11 cellular contexts compared by ENCODE assay signal in the genomic region with DNA sequence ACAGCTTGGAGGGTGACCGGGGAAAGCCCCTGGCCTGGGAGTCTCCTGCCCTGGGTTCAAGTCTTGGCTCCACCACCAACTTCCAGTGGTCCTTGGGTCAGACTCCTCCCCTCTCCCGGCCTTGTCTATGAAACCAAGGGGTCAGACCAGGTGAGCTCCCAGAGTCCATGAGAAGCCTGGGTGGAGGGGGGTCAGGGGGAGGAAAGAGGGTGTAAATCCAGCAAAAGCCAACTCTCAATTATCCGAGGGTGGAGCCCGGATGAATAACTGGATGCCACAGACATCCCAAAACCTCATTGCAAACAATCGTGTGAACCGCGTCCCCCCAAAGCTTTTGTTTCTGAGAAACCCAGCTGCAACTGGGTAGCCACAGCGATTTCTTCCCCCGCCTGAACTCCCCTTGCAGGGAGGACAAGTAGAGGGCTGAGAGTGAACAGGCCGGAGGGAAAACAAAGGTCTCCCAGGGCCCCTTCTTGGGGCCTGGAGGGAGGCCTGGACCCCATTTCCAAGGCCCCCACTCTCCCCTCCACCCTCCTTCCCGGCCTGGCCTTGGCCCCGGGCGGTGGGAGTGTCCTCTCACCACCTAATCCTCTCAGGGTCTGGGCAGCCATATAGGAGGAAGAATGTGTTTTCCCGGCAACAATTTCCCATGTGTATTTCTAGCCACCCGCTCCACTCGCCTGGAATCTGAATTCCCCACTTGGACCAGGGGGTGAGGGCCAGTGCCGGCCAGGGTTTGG. TPM values are rescaled to one million over a fixed set of nuclear protein-coding genes. Genes with fewer than 3 reads are reported as not detected.
A peak's percentile ranks its signal among the peaks of the same experiment; 100 is the strongest.
DNase-seq lines count a peak whose midpoint lies in the region; ATAC-seq, FAIRE-seq and TF ChIP-seq lines count a peak whose summit lies in the region.
"Had no signal": no experiment of that assay in that cellular context is flagged by ENCODE, and none has a peak within 500 bp of the region (broad histone marks: within the 10 kb centered on the region; RNA-seq: fewer than 3 reads in every experiment).

No MANE protein-coding gene starts in this region.

- TF ChIP-seq POLR2A in esophagus muscularis mucosa (IDR thresholded peaks at IDR 0.05; ENCODE audit: low read depth) = no peak

- H3F3A ChIP-seq in PC-9 (ENCODE audit: insufficient read depth, low read depth) = peaks cover 29% of the 10 kb centered on the region

- no peak overlapping the region for H2AFZ ChIP-seq in PC-9

- peaks cover 23% of the 10 kb centered on the region for H3K79me2 ChIP-seq in PC-9 (ENCODE audit: low read depth)

- POLR2A ChIA-PET in A673 (lab: Charles Lee; ENCODE audit: low non-redundant PET) (no interaction called here), PC-9 (lab: Charles Lee; ENCODE audit: unreplicated experiment) (interaction anchor here (0.5 to 1.4 kb wide), 3 partner anchors 15 to 460 kb away, joined by 3 to 8 read pairs (median 3); no protein-coding TSS in a partner anchor)

- TF ChIP-seq CTCF in A673 (conservative IDR thresholded peaks at IDR 0.05; ENCODE audit: low read depth, low read length) = no peak
- TF ChIP-seq CTCF in PC-9 (conservative IDR thresholded peaks at IDR 0.05) = no peak
- TF ChIP-seq CTCF in esophagus muscularis mucosa (IDR thresholded peaks at IDR 0.05) = no peak
- TF ChIP-seq CTCF in pancreas (IDR thresholded peaks at IDR 0.05) = no peak

- no peak for TF ChIP-seq EP300 in esophagus muscularis mucosa (IDR thresholded peaks at IDR 0.05)

- H3K4me1 ChIP-seq in A673 (ENCODE audit: insufficient read depth, low read length, poor library complexity, severe bottlenecking) (peaks cover 30% of the 10 kb centered on the region), PC-9 (replicated peaks; ENCODE audit: insufficient read depth) (peaks cover 20% of the 10 kb centered on the region), esophagus muscularis mucosa (peaks cover 69 to 93% (median 91%) of the 10 kb centered on the region in 4 donors), pancreas (peaks cover 7 to 25% (median 17%) of the 10 kb centered on the region in 3 donors)

- no peak for FAIRE-seq in pancreas (lab: Jason Lieb, UNC)

- WGBS in esophagus muscularis mucosa = 56% methylated on average over 17 of the region's 17 CpGs
- 68 to 70% methylated on average over 17 of the region's 17 CpGs for WGBS in pancreas, 2 donors

- H3K36me3 ChIP-seq in A673 (ENCODE audit: insufficient read depth, low read length, poor library complexity, severe bottlenecking) (no peaks in the 10 kb centered on the region), PC-9 (ENCODE audit: low read depth) (no peaks in the 10 kb centered on the region), esophagus muscularis mucosa (no peaks in the 10 kb centered on the region), pancreas (no peaks in the 10 kb centered on the region)

- no peak for DNase-seq in A673 (ENCODE audit: low spot score)
- no peak for DNase-seq in PC-9
- DNase-seq in esophagus muscularis mucosa (ENCODE audit: extremely low spot score) = no peak
- peak in 2 of 6 donors; percentile 12 to 38 for DNase-seq in pancreas
- DNase-seq in RKO (ENCODE audit: low spot score) = no peak
- no peak for DNase-seq in NCI-H1048 (lab: John Stamatoyannopoulos, UW)
- DNase-seq in NCI-H1092 (lab: John Stamatoyannopoulos, UW) = no peak
- no peak for DNase-seq in HUDEP-2 (lab: John Stamatoyannopoulos, UW; ENCODE audit: unreplicated experiment in 76 of 76)
- DNase-seq: activated T-cell treated with anti-CD3 and anti-CD28 coated beads, Interleukin-2, amount 50 U/mL, for 72 hours; NCI-H2227 treated with DMSO at 0.1 percent for 48 hours had no signal

- BruUV-seq in A673 (replicated peaks; lab: Mats Ljungman, UMichigan) = TSS peak; percentile 58
- TSS peak; percentile 32 for BruUV-seq in PC-9 (replicated peaks; lab: Mats Ljungman, UMichigan)

- H3K27me3 ChIP-seq in A673 (replicated peaks; ENCODE audit: insufficient read depth, low read depth, low read length, poor library complexity) (no peaks in the 10 kb centered on the region), PC-9 (ENCODE audit: insufficient read depth, low read depth) (no peaks in the 10 kb centered on the region), esophagus muscularis mucosa (no peaks in the 10 kb centered on the region), pancreas (no peaks in the 10 kb centered on the region)

- no peak overlapping the region for H3K4me2 ChIP-seq in PC-9

- no peaks in the 10 kb centered on the region for H3K9me2 ChIP-seq in PC-9 (ENCODE audit: insufficient read depth)

- H3K27ac ChIP-seq in A673 (ENCODE audit: low read depth, low read length, poor library complexity, severe bottlenecking) (peak overlapping the region; percentile 14), PC-9 (no peak overlapping the region), esophagus muscularis mucosa (replicated peaks in 1 of 4) (peak overlapping the region; percentile 96 to 97 (median 96)), pancreas (peak overlapping the region; percentile 71 to 87 (median 83))

- H3K9me3 ChIP-seq in A673 (ENCODE audit: low read depth, low read length, poor library complexity, severe bottlenecking) (no peaks in the 10 kb centered on the region), PC-9 (ENCODE audit: insufficient read depth, low read depth) (no peaks in the 10 kb centered on the region), esophagus muscularis mucosa (no peaks in the 10 kb centered on the region), pancreas (no peaks in the 10 kb centered on the region)

- intact Hi-C loops in A673 (cut with micrococcal nuclease; ENCODE audit: unreplicated experiment) = no loop called here
- intact Hi-C loops in PC-9 (cut with micrococcal nuclease; ENCODE audit: unreplicated experiment) = loop anchor here (5.0 kb wide), 1 partner anchor 46 kb away; a partner anchor contains a TSS
- intact Hi-C loops in esophagus muscularis mucosa (cut with DNase I) = no loop called here
- intact Hi-C loops in pancreas (cut with DNase I) = no loop called here

- no peak for ATAC-seq in pancreas
- ATAC-seq: esophagus mucosa had no signal

- H4K20me1 ChIP-seq in PC-9 (ENCODE audit: insufficient read depth) = peaks cover 39% of the 10 kb centered on the region

- H3K4me3 ChIP-seq in A673 (ENCODE audit: low read depth, low read length, poor library complexity, severe bottlenecking) (no peak overlapping the region), PC-9 (no peak overlapping the region), esophagus muscularis mucosa (peak overlapping the region; percentile 73 to 90 (median 80)), pancreas (peak overlapping the region in 1 of 4 donors; percentile 67)

- CTCF ChIA-PET in A673 (lab: Charles Lee) = no interaction called here
- CTCF ChIA-PET in PC-9 (lab: Charles Lee) = interaction anchor here (0.7 kb wide), 1 partner anchor 16 kb away, joined by 5 read pairs; no protein-coding TSS in a partner anchor

RNA-seq across cellular contexts. Expression of a gene that starts 2.5 kb away (rescaled TPM):
- total RNA-seq in A673 (2021) (10.6 and 15.4 TPM in 2 replicates), PC-9 (2021) (44.2 and 48.3 TPM in 2 replicates), esophagus muscularis mucosa (10 to 100 TPM; 10.8 to 32.6 (median 14.9) TPM), pancreas (10 to 100 TPM in 4 of 6 donors, 1 to 10 TPM in 2; 5.5 to 14.9 (median 10.9) TPM)
- polyA plus RNA-seq in pancreas = 10 to 100 TPM in 1 of 2 donors, 1 to 10 TPM in 1; 7.3 to 15.1 TPM

RNA-seq across cellular contexts. Expression of a gene that starts 32.8 kb away (rescaled TPM):
- total RNA-seq in A673 (2021) = 89.7 and 90.3 TPM in 2 replicates
- total RNA-seq in PC-9 (2021) = 95.9 and 110 TPM in 2 replicates
- total RNA-seq in esophagus muscularis mucosa = 10 to 100 TPM; 24.5 to 44.1 (median 40.2) TPM
- 10 to 100 TPM; 12.2 to 29.6 (median 22.7) TPM for total RNA-seq in pancreas
- 100 to 1,000 TPM in 1 of 2 donors, 10 to 100 TPM in 1; 69.6 to 106 TPM for polyA plus RNA-seq in pancreas

RNA-seq across cellular contexts. Expression of a gene that starts 45.5 kb away (rescaled TPM):
- 41.5 and 42.4 TPM in 2 replicates for total RNA-seq in A673 (2021)
- total RNA-seq in PC-9 (2021) = 25.0 and 34.8 TPM in 2 replicates
- total RNA-seq in esophagus muscularis mucosa = 1 to 10 TPM; 2.8 to 4.6 (median 3.7) TPM
- 10 to 100 TPM in 4 of 6 donors, 1 to 10 TPM in 2; 8.6 to 17.9 (median 12.9) TPM for total RNA-seq in pancreas
- polyA plus RNA-seq in pancreas = 10 to 100 TPM in 1 of 2 donors, 1 to 10 TPM in 1; 6.1 to 10.7 TPM

RNA-seq across cellular contexts. Expression of a gene that starts 53.3 kb away (rescaled TPM):
- total RNA-seq in A673 (2021) (5.4 and 6.6 TPM in 2 replicates), PC-9 (2021) (45.3 and 49.8 TPM in 2 replicates), esophagus muscularis mucosa (10 to 100 TPM in 3 of 4 donors, 1 to 10 TPM in 1; 7.1 to 31.3 (median 21.7) TPM), pancreas (10 to 100 TPM in 1 of 6 donors, 1 to 10 TPM in 5; 3.1 to 10.1 (median 7.9) TPM)
- 10 to 100 TPM in 1 of 2 donors, 1 to 10 TPM in 1; 9.0 to 14.8 TPM for polyA plus RNA-seq in pancreas
- total RNA-seq: activated T-cell treated with anti-CD3 and anti-CD28 coated beads, Interleukin-2, amount 50 U/mL, for 72 hours had no signal

Comparison
In these comparisons a context has a peak if more than half of its experiments do, and no peak if none do; other contexts are left out.
1. H3K4me3 ChIP-seq: peak in esophagus muscularis mucosa (4 of 4); none in A673 (single experiment) and PC-9 (single experiment).